In genomic region chr9:109886617-109887016, GRCh38 we compare ENCODE assay signal across 12 cellular contexts.
A peak's percentile ranks its signal among the peaks of the same experiment; 100 is the strongest.
DNase-seq lines count a peak whose midpoint lies in the region; ATAC-seq and TF ChIP-seq lines count a peak whose summit lies in the region.
"Had no signal": no experiment of that assay in that cellular context is flagged by ENCODE, and none has a peak within 500 bp of the region (broad histone marks: within the 10 kb centered on the region; RNA-seq: fewer than 3 reads in every experiment).

No MANE protein-coding gene starts in this region.

- peak; percentile 69 for DNase-seq in Jurkat, Clone E6-1 (ENCODE audit: low read depth, low spot score)
- DNase-seq in dorsolateral prefrontal cortex (no peak), hepatic stellate cell (ENCODE audit: low spot score) (no peak), omental fat pad (ENCODE audit: low spot score) (no peak), lower lobe of right lung (no peak)
- DNase-seq: DMS153; effector memory CD8-positive, alpha-beta T cell; trophoblast cell had no signal

- H3K4me1 ChIP-seq in lower lobe of right lung: peaks cover 26% of the 10 kb centered on the region

- no peaks in the 10 kb centered on the region for H3K9me3 ChIP-seq in lower lobe of right lung

- TF ChIP-seq CTCF in dorsolateral prefrontal cortex (IDR thresholded peaks at IDR 0.05 in 54 of 56, conservative IDR thresholded peaks at IDR 0.05 in 2 of 56; ENCODE audit: low read depth in 1 of 56, partially characterized antibody in 56 of 56) (no peak), omental fat pad (IDR thresholded peaks at IDR 0.05) (no peak), lower lobe of right lung (IDR thresholded peaks at IDR 0.05) (no peak)

- peak overlapping the region; percentile 44 to 94 (median 85) for H3K27ac ChIP-seq in dorsolateral prefrontal cortex
- no peak overlapping the region for H3K27ac ChIP-seq in lower lobe of right lung
- H3K27ac ChIP-seq: KMS-11 had no signal

- no peak overlapping the region for H3K4me3 ChIP-seq in Jurkat, Clone E6-1 (ENCODE audit: low read length)
- H3K4me3 ChIP-seq in dorsolateral prefrontal cortex (peak overlapping the region in 2 of 59 donors; percentile 20 to 24), lower lobe of right lung (no peak overlapping the region)

- intact Hi-C loops in dorsolateral prefrontal cortex (cut with DNase I) (loop anchor here (1.0 to 10.0 kb wide), 5 partner anchors 19 to 312 kb away; no protein-coding TSS in a partner anchor), lower lobe of right lung (cut with DNase I) (no loop called here)

- no peaks in the 10 kb centered on the region for H3K36me3 ChIP-seq in lower lobe of right lung

- H3K27me3 ChIP-seq in dorsolateral prefrontal cortex (no peaks in the 10 kb centered on the region), lower lobe of right lung (ENCODE audit: low read depth) (no peaks in the 10 kb centered on the region)

- peak; percentile 64 for ATAC-seq in GM18499 (IDR thresholded peaks at IDR 0.05; ENCODE audit: insufficient read depth, unreplicated experiment)
- ATAC-seq in GM21381 (IDR thresholded peaks at IDR 0.05; ENCODE audit: unreplicated experiment): peak; percentile 71
- ATAC-seq in HG03520 (IDR thresholded peaks at IDR 0.05; ENCODE audit: unreplicated experiment): no peak
- ATAC-seq in omental fat pad (ENCODE audit: low FRiP score): no peak
- no peak for ATAC-seq in lower lobe of right lung
- ATAC-seq: effector memory CD8-positive, alpha-beta T cell had no signal

Comparison
In these comparisons a context has a peak if more than half of its experiments do, and no peak if none do; other contexts are left out.
1. ATAC-seq: peak in GM18499 (single experiment) and GM21381 (single experiment); none in HG03520 (single experiment), omental fat pad (single experiment) and lower lobe of right lung (0 of 2).